Comparison of ENCODE assay signal across 12 cellular contexts in genomic region chr11:118640332-118641154, GRCh38. TPM values are rescaled to one million over a fixed set of nuclear protein-coding genes. Genes with fewer than 3 reads are reported as not detected.
DNase-seq lines count a peak whose midpoint lies in the region; ATAC-seq and TF ChIP-seq lines count a peak whose summit lies in the region.
"Had no signal": no experiment of that assay in that cellular context is flagged by ENCODE, and none has a peak within 500 bp of the region (broad histone marks: within the 10 kb centered on the region; RNA-seq: fewer than 3 reads in every experiment).

No MANE protein-coding gene starts in this region.

- no peak overlapping the region for H3K27ac ChIP-seq in Panc1 (ENCODE audit: low read length)
- H3K27ac ChIP-seq in esophagus muscularis mucosa (replicated peaks in 1 of 4), result no peak overlapping the region
- peak overlapping the region; percentile 53 to 75 (median 63) for H3K27ac ChIP-seq in thyroid gland
- H3K27ac ChIP-seq: cardiac muscle cell had no signal

- H3K4me3 ChIP-seq in Panc1 (ENCODE audit: low read depth in 2 of 2, low read length in 2 of 2) (no peak overlapping the region), esophagus muscularis mucosa (no peak overlapping the region), thyroid gland (replicated peaks in 1 of 3) (no peak overlapping the region)
- H3K4me3 ChIP-seq: cardiac muscle cell had no signal

- no TSS peak for BruUV-seq in Panc1 (replicated peaks; lab: Mats Ljungman, UMichigan)

- H3K36me3 ChIP-seq in Panc1 (ENCODE audit: control insufficient read depth, insufficient read depth, low read length), result peaks cover 5% of the 10 kb centered on the region; the same call in 1 of the 2 replicates
- peaks cover 35 to 100% (median 87%) of the 10 kb centered on the region in 4 donors for H3K36me3 ChIP-seq in esophagus muscularis mucosa
- H3K36me3 ChIP-seq in thyroid gland, result peaks cover 24 to 27% of the 10 kb centered on the region in 2 donors

- H3K27me3 ChIP-seq in Panc1 (ENCODE audit: control insufficient read depth, insufficient read depth, low read length) (no peaks in the 10 kb centered on the region), esophagus muscularis mucosa (no peaks in the 10 kb centered on the region), thyroid gland (no peaks in the 10 kb centered on the region)
- H3K27me3 ChIP-seq: cardiac muscle cell had no signal

- WGBS in esophagus muscularis mucosa, result 68% methylated on average over 3 of the region's 5 CpGs
- 50 to 70% methylated on average over 4 to 5 of the region's 5 CpGs for WGBS in thyroid gland, 2 donors

- TF ChIP-seq EP300 in esophagus muscularis mucosa (IDR thresholded peaks at IDR 0.05), result no peak

- TF ChIP-seq CTCF in Panc1 (IDR thresholded peaks at IDR 0.05), result no peak
- TF ChIP-seq CTCF in esophagus muscularis mucosa (IDR thresholded peaks at IDR 0.05), result peak in 2 of 3 experiments; percentile 22 to 28
- peak in 4 of 6 experiments; percentile 40 to 56 (median 50) for TF ChIP-seq CTCF in thyroid gland (IDR thresholded peaks at IDR 0.05)

- CTCF ChIA-PET in Panc1 (lab: Charles Lee), result interaction anchor here (0.6 kb wide), 1 partner anchor 27 kb away, joined by 3 read pairs; no protein-coding TSS in a partner anchor

- peak; percentile 51; the same call in 1 of the 2 replicates for ATAC-seq in Panc1
- no peak for ATAC-seq in HG03439 (IDR thresholded peaks at IDR 0.05; ENCODE audit: unreplicated experiment)

- H3K9me3 ChIP-seq in Panc1 (ENCODE audit: control insufficient read depth, insufficient read depth, low read depth, low read length) (no peaks in the 10 kb centered on the region), esophagus muscularis mucosa (no peaks in the 10 kb centered on the region), thyroid gland (no peaks in the 10 kb centered on the region)

- intact Hi-C loops in Panc1 (cut with micrococcal nuclease; ENCODE audit: unreplicated experiment) (no loop called here), esophagus muscularis mucosa (cut with DNase I) (no loop called here), thyroid gland (cut with DNase I) (no loop called here)

- in situ Hi-C loops in Panc1 (cut with HindIII; ENCODE audit: low pct_unique_long_range_greater_than_20kb, low sequenced_read_pairs), result no loop called here

- TF ChIP-seq POLR2A in esophagus muscularis mucosa (IDR thresholded peaks at IDR 0.05; ENCODE audit: low read depth) (no peak), thyroid gland (IDR thresholded peaks at IDR 0.05) (no peak)

- H3K4me1 ChIP-seq in Panc1 (ENCODE audit: control insufficient read depth, insufficient read depth, low read length) (no peaks in the 10 kb centered on the region), esophagus muscularis mucosa (peaks cover 21 to 40% (median 37%) of the 10 kb centered on the region in 4 donors), thyroid gland (peaks cover 32 to 47% of the 10 kb centered on the region in 2 donors)

- DNase-seq in NCI-H748 (lab: John Stamatoyannopoulos, UW; ENCODE audit: unreplicated experiment), result peak; percentile 6
- DNase-seq in NCI-H748 treated with DMSO at 0.1 percent for 48 hours (lab: John Stamatoyannopoulos, UW), result no peak
- no peak for DNase-seq in Panc1 (ENCODE audit: low read depth, low spot score)
- DNase-seq in esophagus muscularis mucosa (ENCODE audit: extremely low spot score), result no peak
- peak; percentile 41 to 45 for DNase-seq in thyroid gland
- DNase-seq in GM19240 (ENCODE audit: insufficient read length, low spot score), result no peak
- DNase-seq in islet precursor cell, result no peak
- DNase-seq: activated CD4-positive, alpha-beta T cell treated with anti-CD3 and anti-CD28 coated beads, Interleukin-2, amount 50 U/mL, for 48 hours had no signal

- POLR2A ChIA-PET in Panc1 (lab: Charles Lee), result interaction anchor here (0.6 kb wide), 1 partner anchor 27 kb away, joined by 17 read pairs; no protein-coding TSS in a partner anchor

RNA-seq across cellular contexts. Expression of gene PHLDB1, which starts 33.1 kb away (rescaled TPM):
- total RNA-seq in Panc1 (2021; ENCODE audit: unreplicated experiment), result 97.7 TPM
- polyA plus RNA-seq in Panc1 (2012; ENCODE audit: insufficient read length), result 93.5 TPM
- 10 to 100 TPM; 62.6 to 92.2 (median 78.9) TPM for total RNA-seq in esophagus muscularis mucosa
- 100 to 1,000 TPM in 3 of 4 donors, 10 to 100 TPM in 1; 73.2 to 158 (median 120) TPM for total RNA-seq in thyroid gland

RNA-seq across cellular contexts. Expression of gene TREH, which starts 38.9 kb away (rescaled TPM):
- 0.05 TPM for total RNA-seq in Panc1 (2021; ENCODE audit: unreplicated experiment)
- polyA plus RNA-seq in Panc1 (2012; ENCODE audit: insufficient read length), result 0.12 TPM
- not detected for total RNA-seq in esophagus muscularis mucosa
- not detected for total RNA-seq in thyroid gland
- total RNA-seq: cardiac muscle cell; T-helper 1 cell treated with Interleukin-12 subunit alpha and Interleukin-12 subunit beta and Interleukin-4 antibody, amounts not matched to agents 30 ng/mL and 1 ng/mL, for 36 hours; urinary bladder had no signal

Comparison
In these comparisons a context has a peak if more than half of its experiments do, and no peak if none do; other contexts are left out.
1. DNase-seq: peak in NCI-H748 (single experiment) and thyroid gland (2 of 2); none in NCI-H748 treated with DMSO at 0.1 percent for 48 hours (single experiment), Panc1 (single experiment), esophagus muscularis mucosa (single experiment), GM19240 (single experiment) and islet precursor cell (single experiment).
2. H3K27ac ChIP-seq: peak in thyroid gland (3 of 3); none in Panc1 (single experiment) and esophagus muscularis mucosa (0 of 4).